8 cellular contexts compared by ENCODE assay signal in the genomic region with DNA sequence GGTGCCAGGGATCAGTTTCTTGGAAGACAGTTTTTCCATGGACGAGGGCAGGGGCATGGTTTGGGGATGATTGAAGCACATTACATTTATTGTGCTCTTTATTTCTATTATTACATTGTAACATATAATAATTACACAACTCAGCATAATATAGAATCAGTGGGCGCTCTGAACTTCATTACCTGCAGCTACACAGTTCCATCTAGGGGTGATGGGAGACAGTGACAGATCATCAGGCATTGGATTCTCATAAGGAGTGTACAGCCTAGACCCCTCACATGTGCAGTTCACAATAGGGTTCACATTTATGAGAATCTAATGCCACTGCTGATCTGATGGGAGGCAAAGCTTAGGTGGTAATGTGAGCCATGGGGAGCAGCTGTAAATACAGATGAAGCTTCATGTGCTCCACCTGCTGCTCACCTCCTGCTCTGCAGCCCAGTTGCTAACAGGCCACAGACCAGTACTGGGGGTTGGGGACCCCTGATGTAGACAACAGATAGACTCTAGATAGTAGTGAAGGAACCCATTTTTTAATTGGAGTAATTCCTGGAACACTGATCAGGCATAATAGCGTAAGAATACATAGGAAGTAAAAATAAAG. TPM values are rescaled to one million over a fixed set of nuclear protein-coding genes. Genes with fewer than 3 reads are reported as not detected.
DNase-seq lines count a peak whose midpoint lies in the region; ATAC-seq and TF ChIP-seq lines count a peak whose summit lies in the region.
"Had no signal": no experiment of that assay in that cellular context is flagged by ENCODE, and none has a peak within 500 bp of the region (broad histone marks: within the 10 kb centered on the region; RNA-seq: fewer than 3 reads in every experiment).

No MANE protein-coding gene starts in this region.

- POLR2A ChIA-PET in HCT116 (lab: Charles Lee): no interaction called here

- no peak overlapping the region for H4K91ac ChIP-seq in mesenchymal stem cell (ENCODE audit: low read length)

- H3K4me3 ChIP-seq in HCT116 (replicated peaks in 1 of 2; ENCODE audit: low read depth in 1 of 2, low read length in 2 of 2) (no peak overlapping the region), mesenchymal stem cell (ENCODE audit: insufficient read depth in 1 of 2, low read depth in 1 of 2, low read length in 2 of 2) (no peak overlapping the region)

- H3K9ac ChIP-seq in HCT116 (ENCODE audit: low read length) (no peak overlapping the region), mesenchymal stem cell (ENCODE audit: low read length) (no peak overlapping the region)

- H3K27me3 ChIP-seq in HCT116 (ENCODE audit: insufficient read depth, low read length) (no peaks in the 10 kb centered on the region), mesenchymal stem cell (ENCODE audit: control insufficient read depth in 1 of 2, insufficient read depth in 1 of 2, low read length in 2 of 2) (peaks cover 0 to 3% of the 10 kb centered on the region in 2 experiments)

- DNase-seq in HCT116 (ENCODE audit: low read depth, low spot score) (peak; percentile 10), mesenchymal stem cell (peak; percentile 38), medulla oblongata (ENCODE audit: extremely low spot score) (no peak)
- no peak for DNase-seq in effector CD8-positive, alpha-beta T cell (lab: John Stamatoyannopoulos, UW)

- no peaks in the 10 kb centered on the region for H4K20me1 ChIP-seq in HCT116 (ENCODE audit: insufficient read depth)

- H3K79me2 ChIP-seq in HCT116 (ENCODE audit: insufficient read depth, low read length): no peaks in the 10 kb centered on the region

- no peaks in the 10 kb centered on the region for H3K36me3 ChIP-seq in HCT116 (ENCODE audit: control insufficient read depth in 1 of 2, insufficient read depth in 2 of 2, low read length in 2 of 2)
- no peaks in the 10 kb centered on the region for H3K36me3 ChIP-seq in mesenchymal stem cell (ENCODE audit: control insufficient read depth in 1 of 2, insufficient read depth in 2 of 2, low read depth in 1 of 2, low read length in 2 of 2)

- TF ChIP-seq CTCF in GM12873 (IDR thresholded peaks at IDR 0.05; ENCODE audit: insufficient read depth, low read depth, low read length, missing control alignments) (peak; percentile 60), HCT116 (IDR thresholded peaks at IDR 0.05 in 2 of 3, conservative IDR thresholded peaks at IDR 0.05 in 1 of 3; ENCODE audit: borderline replicate concordance in 1 of 3, insufficient read depth in 1 of 3, low read depth in 2 of 3, low read length in 2 of 3) (peak; percentile 62 to 73 (median 68); a peak in 5 of 6 replicates)

- no peak overlapping the region for H2BK5ac ChIP-seq in mesenchymal stem cell (ENCODE audit: low read depth, low read length, poor library complexity, severe bottlenecking)

- H2BK12ac ChIP-seq in mesenchymal stem cell (ENCODE audit: low read length in 2 of 2): no peak overlapping the region

- CTCF ChIA-PET in HCT116 (lab: Charles Lee): interaction anchor here (0.8 to 1.4 kb wide), 7 partner anchors 11 to 426 kb away, joined by 3 to 38 read pairs (median 5); no protein-coding TSS in a partner anchor

- H3K9me3 ChIP-seq in HCT116 (ENCODE audit: control insufficient read depth in 1 of 2, insufficient read depth in 1 of 2, low read depth in 1 of 2, low read length in 2 of 2) (no peaks in the 10 kb centered on the region), mesenchymal stem cell (ENCODE audit: control insufficient read depth, low read length) (no peaks in the 10 kb centered on the region)

- H3K4me1 ChIP-seq in HCT116 (ENCODE audit: control insufficient read depth in 1 of 2, insufficient read depth in 2 of 2, low read length in 2 of 2) (no peaks in the 10 kb centered on the region), mesenchymal stem cell (ENCODE audit: control insufficient read depth, insufficient read depth, low read depth, low read length) (no peaks in the 10 kb centered on the region)

- H3K23ac ChIP-seq in mesenchymal stem cell (ENCODE audit: low read length in 2 of 2): no peak overlapping the region

- no TSS peak for BruUV-seq in HCT116 (replicated peaks; lab: Mats Ljungman, UMichigan)

- TF ChIP-seq RAD21 in HCT116 (IDR thresholded peaks at IDR 0.05; ENCODE audit: low read depth): peak; percentile 60

- no peak overlapping the region for H2BK15ac ChIP-seq in mesenchymal stem cell (ENCODE audit: low read depth, poor library complexity, severe bottlenecking)

- TF ChIP-seq POLR2A in HCT116 (IDR thresholded peaks at IDR 0.05; ENCODE audit: borderline replicate concordance, extremely low read depth, insufficient read depth, insufficient read length): no peak

- H3K4ac ChIP-seq in mesenchymal stem cell (ENCODE audit: low read depth in 1 of 2, low read length in 2 of 2): no peak overlapping the region

- no peak overlapping the region for H2AK5ac ChIP-seq in mesenchymal stem cell (ENCODE audit: low read length, severe bottlenecking)

- no peaks in the 10 kb centered on the region for H3K79me1 ChIP-seq in mesenchymal stem cell (replicated peaks; ENCODE audit: low read length, poor library complexity, severe bottlenecking)

- 94% methylated on average over 2 of the region's 3 CpGs for WGBS in mesenchymal stem cell

- H3K9me2 ChIP-seq in HCT116 (ENCODE audit: insufficient read depth): no peaks in the 10 kb centered on the region

- no peak overlapping the region for H2BK120ac ChIP-seq in mesenchymal stem cell (ENCODE audit: low read depth, low read length)

- no peak overlapping the region for H4K8ac ChIP-seq in mesenchymal stem cell (ENCODE audit: low read length)

- H3K14ac ChIP-seq in mesenchymal stem cell (ENCODE audit: low read length in 2 of 2): no peak overlapping the region

- ATAC-seq in HCT116: peak; percentile 92
- ATAC-seq in SK-N-SH treated with all-trans-retinoic acid at 6 μM for 48 hours: peak; percentile 72
- no peak for ATAC-seq in HG02623 (IDR thresholded peaks at IDR 0.05; ENCODE audit: unreplicated experiment)

- H2AFZ ChIP-seq in HCT116 (ENCODE audit: low read depth, low read length, poor library complexity, severe bottlenecking): no peak overlapping the region
- no peak overlapping the region for H2AFZ ChIP-seq in mesenchymal stem cell (ENCODE audit: low read depth, low read length)

- intact Hi-C loops in HCT116 (cut with micrococcal nuclease): loop anchor here (1.0 to 5.0 kb wide), 4 partner anchors 418 to 632 kb away; no protein-coding TSS in a partner anchor

- H3K18ac ChIP-seq in mesenchymal stem cell (ENCODE audit: low read depth in 1 of 2, low read length in 2 of 2): no peak overlapping the region

- no peak overlapping the region for H3K4me2 ChIP-seq in HCT116 (ENCODE audit: low read length)
- H3K4me2 ChIP-seq in mesenchymal stem cell (ENCODE audit: low read length, poor library complexity, severe bottlenecking): no peak overlapping the region

- RAD21 ChIA-PET in HCT116 (lab: Charles Lee; ENCODE audit: low non-redundant PET in 1 of 2, low total read pairs in 2 of 2, uncharacterized antibody in 2 of 2, unreplicated experiment in 2 of 2): interaction anchor here (1.0 to 1.4 kb wide), 3 partner anchors 254 to 419 kb away, joined by 3 to 7 read pairs (median 4); no protein-coding TSS in a partner anchor

- H3K27ac ChIP-seq in HCT116 (ENCODE audit: low read depth, low read length) (no peak overlapping the region), mesenchymal stem cell (ENCODE audit: low read length, poor library complexity, severe bottlenecking) (no peak overlapping the region)

TF ChIP-seq in SK-N-SH treated with all-trans-retinoic acid at 6 μM for 48 hours, 23 proteins besides CTCF, POLR2A, EP300 and RAD21 (continues in another document):
- no peak for TF ChIP-seq ARNTL (CRISPR knock-in tag; IDR thresholded peaks at IDR 0.05; ENCODE audit: borderline replicate concordance, low read depth)
- TF ChIP-seq, protein P1, sequence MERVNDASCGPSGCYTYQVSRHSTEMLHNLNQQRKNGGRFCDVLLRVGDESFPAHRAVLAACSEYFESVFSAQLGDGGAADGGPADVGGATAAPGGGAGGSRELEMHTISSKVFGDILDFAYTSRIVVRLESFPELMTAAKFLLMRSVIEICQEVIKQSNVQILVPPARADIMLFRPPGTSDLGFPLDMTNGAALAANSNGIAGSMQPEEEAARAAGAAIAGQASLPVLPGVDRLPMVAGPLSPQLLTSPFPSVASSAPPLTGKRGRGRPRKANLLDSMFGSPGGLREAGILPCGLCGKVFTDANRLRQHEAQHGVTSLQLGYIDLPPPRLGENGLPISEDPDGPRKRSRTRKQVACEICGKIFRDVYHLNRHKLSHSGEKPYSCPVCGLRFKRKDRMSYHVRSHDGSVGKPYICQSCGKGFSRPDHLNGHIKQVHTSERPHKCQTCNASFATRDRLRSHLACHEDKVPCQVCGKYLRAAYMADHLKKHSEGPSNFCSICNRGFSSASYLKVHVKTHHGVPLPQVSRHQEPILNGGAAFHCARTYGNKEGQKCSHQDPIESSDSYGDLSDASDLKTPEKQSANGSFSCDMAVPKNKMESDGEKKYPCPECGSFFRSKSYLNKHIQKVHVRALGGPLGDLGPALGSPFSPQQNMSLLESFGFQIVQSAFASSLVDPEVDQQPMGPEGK (CRISPR knock-in tag; IDR thresholded peaks at IDR 0.05; ENCODE audit: borderline replicate concordance): no peak
- TF ChIP-seq BACH2 (CRISPR knock-in tag; IDR thresholded peaks at IDR 0.05; ENCODE audit: borderline replicate concordance): no peak
- TF ChIP-seq CSDC2 (CRISPR knock-in tag; IDR thresholded peaks at IDR 0.05): no peak
- TF ChIP-seq ZFP3 (CRISPR knock-in tag; IDR thresholded peaks at IDR 0.05): no peak
- TF ChIP-seq GLIS3 (CRISPR knock-in tag; IDR thresholded peaks at IDR 0.05): no peak
- TF ChIP-seq ZNF70 (CRISPR knock-in tag; IDR thresholded peaks at IDR 0.05): no peak
- TF ChIP-seq OSR1 (CRISPR knock-in tag; IDR thresholded peaks at IDR 0.05): no peak
- TF ChIP-seq, protein P2, sequence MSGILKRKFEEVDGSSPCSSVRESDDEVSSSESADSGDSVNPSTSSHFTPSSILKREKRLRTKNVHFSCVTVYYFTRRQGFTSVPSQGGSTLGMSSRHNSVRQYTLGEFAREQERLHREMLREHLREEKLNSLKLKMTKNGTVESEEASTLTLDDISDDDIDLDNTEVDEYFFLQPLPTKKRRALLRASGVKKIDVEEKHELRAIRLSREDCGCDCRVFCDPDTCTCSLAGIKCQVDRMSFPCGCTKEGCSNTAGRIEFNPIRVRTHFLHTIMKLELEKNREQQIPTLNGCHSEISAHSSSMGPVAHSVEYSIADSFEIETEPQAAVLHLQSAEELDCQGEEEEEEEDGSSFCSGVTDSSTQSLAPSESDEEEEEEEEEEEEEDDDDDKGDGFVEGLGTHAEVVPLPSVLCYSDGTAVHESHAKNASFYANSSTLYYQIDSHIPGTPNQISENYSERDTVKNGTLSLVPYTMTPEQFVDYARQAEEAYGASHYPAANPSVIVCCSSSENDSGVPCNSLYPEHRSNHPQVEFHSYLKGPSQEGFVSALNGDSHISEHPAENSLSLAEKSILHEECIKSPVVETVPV (CRISPR knock-in tag; IDR thresholded peaks at IDR 0.05): no peak
- TF ChIP-seq ISL1 (CRISPR knock-in tag; IDR thresholded peaks at IDR 0.05): no peak

RNA-seq across cellular contexts. Expression of a gene that starts 41.5 kb away (rescaled TPM):
- total RNA-seq in HCT116 (2021; ENCODE audit: unreplicated experiment): not detected
- not detected in 2 replicates for polyA plus RNA-seq in HCT116 (2012)
- polyA plus RNA-seq in mesenchymal stem cell (2013, experiment 1 of 2): not detected
- polyA plus RNA-seq in mesenchymal stem cell (2013, experiment 2 of 2): 0.01 TPM
- total RNA-seq: mesenteric fat pad had no signal

Comparison
In these comparisons a context has a peak if more than half of its experiments do, and no peak if none do; other contexts are left out.
1. DNase-seq: peak in HCT116 (single experiment) and mesenchymal stem cell (single experiment); none in effector CD8-positive, alpha-beta T cell (single experiment) and medulla oblongata (single experiment).